3 cellular contexts compared by ENCODE assay signal in the genomic region with DNA sequence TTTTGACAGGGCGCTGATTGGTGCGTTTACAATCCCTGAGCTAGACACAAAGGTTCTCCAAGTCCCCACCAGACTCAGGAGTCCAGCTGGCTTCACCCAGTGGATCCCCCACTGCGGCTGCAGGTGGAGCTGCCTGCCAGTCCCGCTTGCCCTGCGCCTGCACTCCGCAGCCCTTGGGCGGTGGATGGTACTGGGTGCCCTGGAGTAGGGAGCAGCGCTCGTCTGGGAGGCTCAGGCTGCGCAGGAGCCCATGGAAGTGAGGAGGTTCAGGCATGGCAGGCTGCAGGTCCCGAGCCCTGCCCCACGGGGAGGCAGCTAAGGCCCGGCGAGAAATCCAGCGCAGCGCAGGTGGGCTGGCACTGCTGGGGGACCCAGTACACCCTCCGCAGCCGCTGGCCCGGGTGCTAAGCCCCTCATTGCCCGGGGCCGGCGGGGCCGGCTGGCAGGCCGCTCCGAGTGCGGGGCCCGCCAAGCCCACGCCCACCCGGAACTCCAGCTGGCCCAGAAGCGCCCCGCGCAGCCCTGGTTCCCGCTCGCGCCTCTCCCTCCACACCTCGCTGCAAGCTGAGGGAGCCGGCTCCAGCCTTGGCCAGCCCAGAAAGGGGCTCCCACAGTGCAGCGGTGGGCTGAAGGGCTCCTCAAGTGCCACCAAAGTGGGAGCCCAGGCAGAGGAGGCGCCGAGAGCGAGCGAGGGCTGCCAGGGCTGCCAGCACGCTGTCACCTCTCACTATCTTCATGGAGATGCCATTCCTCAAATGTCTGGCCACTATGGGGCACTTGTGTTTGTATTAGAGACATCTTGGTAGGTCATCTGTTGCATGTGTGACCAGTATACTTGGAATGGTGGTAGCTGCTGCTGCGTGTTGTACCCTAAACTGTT. TPM values are rescaled to one million over a fixed set of nuclear protein-coding genes. Genes with fewer than 3 reads are reported as not detected.
"Had no signal": no experiment of that assay in that cellular context is flagged by ENCODE, and none has a peak within 500 bp of the region (broad histone marks: within the 10 kb centered on the region; RNA-seq: fewer than 3 reads in every experiment).

No MANE protein-coding gene starts in this region.

RNA-seq across cellular contexts. Expression of gene ESPNL, which starts 42.2 kb away (rescaled TPM):
- total RNA-seq: dermis blood vessel endothelial cell, left ventricle myocardium inferior, sciatic nerve had no signal
